Comparison of ENCODE assay signal across 29 cellular contexts in the genomic region with DNA sequence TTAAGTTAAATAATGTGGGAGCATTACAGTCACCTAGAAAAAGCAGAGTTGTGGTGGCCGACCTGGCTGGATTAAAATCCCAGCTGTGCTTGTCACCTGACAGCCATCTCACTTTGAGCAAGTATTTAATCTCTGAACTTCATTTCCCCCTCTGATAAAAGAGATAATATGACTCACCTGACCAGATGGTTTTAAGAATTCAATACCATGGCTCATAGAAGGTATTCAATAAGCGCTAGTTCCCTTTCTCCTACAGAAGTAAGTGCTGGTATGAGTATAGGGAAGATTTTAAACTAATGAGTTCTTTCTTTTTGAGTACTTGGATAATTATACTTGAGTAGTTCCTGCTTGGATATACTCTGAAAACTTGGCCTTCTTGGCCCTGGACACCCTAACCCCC.
"Had no signal": no experiment of that assay in that cellular context is flagged by ENCODE, and none has a peak within 500 bp of the region (broad histone marks: within the 10 kb centered on the region; RNA-seq: fewer than 3 reads in every experiment).

No MANE protein-coding gene starts in this region.

- H3K36me3 ChIP-seq: adrenal gland, esophagus squamous epithelium, gastroesophageal sphincter, heart right ventricle had no signal

- H3K4me1 ChIP-seq: adrenal gland, body of pancreas, esophagus squamous epithelium, gastroesophageal sphincter, heart right ventricle had no signal

- H3K27me3 ChIP-seq: adrenal gland, body of pancreas, esophagus squamous epithelium, gastroesophageal sphincter, heart right ventricle had no signal

- H3K27ac ChIP-seq: adrenal gland, body of pancreas, esophagus squamous epithelium, gastroesophageal sphincter, heart right ventricle had no signal

- FAIRE-seq: colon had no signal

- ATAC-seq: activated CD4-positive, alpha-beta T cell treated with anti-CD3 and anti-CD28 coated beads for 36 hours; activated CD8-positive, alpha-beta memory T cell treated with anti-CD3 and anti-CD28 coated beads, Interleukin-2, amount 10 ng/mL, durations not matched to agents 7 days and 5 days; activated CD8-positive, alpha-beta T cell treated with anti-CD3 and anti-CD28 coated beads, Interleukin-2, amount 10 ng/mL, durations not matched to agents 7 days and 5 days; activated naive CD8-positive, alpha-beta T cell treated with anti-CD3 and anti-CD28 coated beads, Interleukin-2, amount 50 U/mL, for 24 hours; body of pancreas; effector memory CD8-positive, alpha-beta T cell; gastroesophageal sphincter; heart right ventricle had no signal

- H3K9me3 ChIP-seq: adrenal gland, body of pancreas, esophagus squamous epithelium, gastroesophageal sphincter, heart right ventricle had no signal

- H3K4me3 ChIP-seq: adrenal gland, body of pancreas, esophagus squamous epithelium, gastroesophageal sphincter, heart right ventricle had no signal

- DNase-seq: activated CD4-positive, alpha-beta memory T cell treated with anti-CD3 and anti-CD28 coated beads for 36 hours; activated CD4-positive, alpha-beta T cell treated with anti-CD3 and anti-CD28 coated beads for 36 hours; activated CD4-positive, alpha-beta T cell treated with anti-CD3 and anti-CD28 coated beads, Interleukin-2, amount 10 ng/mL, durations not matched to agents 24 days and 14 days; activated CD4-positive, CD25-positive, alpha-beta regulatory T cell; activated CD4-positive, CD25-positive, alpha-beta regulatory T cell treated with anti-CD3 and anti-CD28 coated beads, Interleukin-2, amount 50 U/mL, for 72 hours; activated CD8-positive, alpha-beta memory T cell treated with anti-CD3 and anti-CD28 coated beads, Interleukin-2, amount 10 ng/mL, durations not matched to agents 7 days and 5 days; activated CD8-positive, alpha-beta memory T cell treated with anti-CD3 and anti-CD28 coated beads, Interleukin-2, amount 50 U/mL, for 4 hours; activated CD8-positive, alpha-beta T cell treated with anti-CD3 and anti-CD28 coated beads, Interleukin-2, amount 10 ng/mL, durations not matched to agents 7 days and 5 days; activated effector memory CD4-positive, alpha-beta T cell treated with anti-CD3 and anti-CD28 coated beads, Interleukin-2, amount 50 U/mL, for 16 hours; activated naive CD4-positive, alpha-beta T cell treated with anti-CD3 and anti-CD28 coated beads for 36 hours; activated naive CD8-positive, alpha-beta T cell treated with anti-CD3 and anti-CD28 coated beads for 36 hours; activated naive CD8-positive, alpha-beta T cell treated with anti-CD3 and anti-CD28 coated beads, Interleukin-2, amount 50 U/mL, for 24 hours; activated T-cell treated with anti-CD3 and anti-CD28 coated beads, Interleukin-2, amount 50 U/mL, for 1 hour; activated T-cell treated with anti-CD3 and anti-CD28 coated beads, Interleukin-2, amount 50 U/mL, for 48 hours; adrenal gland; amygdala; aorta; body of pancreas; cortex of kidney; dermis blood vessel endothelial cell; effector CD4-positive, alpha-beta T cell; effector memory CD8-positive, alpha-beta T cell; erythroblast; esophagus squamous epithelium; foreskin melanocyte; heart right ventricle; T-helper 2 cell had no signal
